In the genomic region with DNA sequence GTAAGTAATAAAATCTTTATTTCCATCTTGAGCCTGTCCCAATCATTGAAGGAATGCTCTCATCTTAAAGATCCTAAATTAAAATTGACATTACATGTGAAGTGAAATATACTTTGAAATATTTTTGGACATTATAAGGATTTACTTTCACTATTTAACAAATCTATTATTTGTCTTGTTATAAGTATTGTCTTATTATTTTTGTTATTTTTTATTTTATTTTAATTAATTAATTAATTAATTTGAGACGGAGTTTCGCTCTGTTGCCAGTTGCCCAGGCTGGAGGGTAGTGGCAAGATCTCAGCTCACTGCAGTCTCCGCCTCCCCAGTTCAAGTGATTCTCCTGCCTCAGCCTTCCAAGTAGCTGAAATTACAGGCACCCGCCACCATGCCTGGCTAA, we compare ENCODE assay signal across 11 cellular contexts.
"Had no signal": no experiment of that assay in that cellular context is flagged by ENCODE, and none has a peak within 500 bp of the region (broad histone marks: within the 10 kb centered on the region; RNA-seq: fewer than 3 reads in every experiment).

No MANE protein-coding gene starts in this region.

- H3K4me1 Mint-ChIP-seq: IgD-negative memory B cell had no signal

- H3K9ac ChIP-seq: GM23248, KMS-11 had no signal

- H3K27me3 Mint-ChIP-seq: IgD-negative memory B cell had no signal

- H3K4me1 ChIP-seq: HAP-1 had no signal

- H2AFZ ChIP-seq: GM23248 had no signal

- H3K4me2 ChIP-seq: KMS-11 had no signal

- H3K4me3 ChIP-seq: GM23248, HAP-1 had no signal

- DNase-seq: GM23248, GOT3, H7, HFFc6, KBM-7 had no signal

- H3K4me3 Mint-ChIP-seq: HFFc6, IgD-negative memory B cell had no signal

- H3K36me3 ChIP-seq: HAP-1 had no signal

- H3K27ac ChIP-seq: GM23248, HL-60, KMS-11 had no signal

- H3K9me3 Mint-ChIP-seq: HFFc6, IgD-negative memory B cell had no signal

- FAIRE-seq: HepG2 had no signal

- H3K27ac Mint-ChIP-seq: HFFc6, IgD-negative memory B cell had no signal

- H3K36me3 Mint-ChIP-seq: IgD-negative memory B cell had no signal

- H3K9me3 ChIP-seq: HAP-1 had no signal

- ATAC-seq: HCT116, HepG2 had no signal
